13 cellular contexts compared by ENCODE assay signal in genomic region chr2:113850687-113851086, GRCh38.
"Had no signal": no experiment of that assay in that cellular context is flagged by ENCODE, and none has a peak within 500 bp of the region (broad histone marks: within the 10 kb centered on the region; RNA-seq: fewer than 3 reads in every experiment).

No MANE protein-coding gene starts in this region.

- H3K9ac ChIP-seq: parathyroid adenoma had no signal

- H3K4me1 ChIP-seq: breast epithelium, testis had no signal

- H3K36me3 ChIP-seq: breast epithelium had no signal

- H3K27me3 Mint-ChIP-seq: activated CD4-positive, alpha-beta memory T cell treated with anti-CD3 and anti-CD28 coated beads for 36 hours; activated naive CD8-positive, alpha-beta T cell; stimulated activated naive CD8-positive, alpha-beta T cell treated with anti-CD3 and anti-CD28 coated beads, Interleukin-15, Interleukin-2, amounts not matched to agents 100 ng/mL and 50 ng/mL, for 24 hours had no signal

- H3K4me3 ChIP-seq: breast epithelium, testis had no signal

- H3K36me3 Mint-ChIP-seq: mesothelial cell of epicardium had no signal

- H3K27ac Mint-ChIP-seq: activated CD4-positive, alpha-beta memory T cell treated with anti-CD3 and anti-CD28 coated beads for 36 hours; activated naive CD8-positive, alpha-beta T cell; mesothelial cell of epicardium; stimulated activated naive CD8-positive, alpha-beta T cell treated with anti-CD3 and anti-CD28 coated beads, Interleukin-15, Interleukin-2, amounts not matched to agents 100 ng/mL and 50 ng/mL, for 24 hours had no signal

- H3K27me3 ChIP-seq: breast epithelium, testis had no signal

- DNase-seq: activated CD4-positive, alpha-beta memory T cell treated with anti-CD3 and anti-CD28 coated beads for 36 hours; activated CD4-positive, alpha-beta T cell treated with anti-CD3 and anti-CD28 coated beads for 1 hour; activated gamma-delta T cell; activated T-cell treated with anti-CD3 and anti-CD28 coated beads, Interleukin-2, amount 50 U/mL, for 48 hours; aorta; stimulated activated CD4-positive, alpha-beta T cell treated with anti-CD3 and anti-CD28 coated beads, Interleukin-4, amount 100 ng/mL, for 24 hours; T-helper 2 cell; testis had no signal

- H3K9me3 ChIP-seq: breast epithelium, testis had no signal

- H3K4me3 Mint-ChIP-seq: activated CD4-positive, alpha-beta memory T cell treated with anti-CD3 and anti-CD28 coated beads for 36 hours; activated naive CD8-positive, alpha-beta T cell; mesothelial cell of epicardium; stimulated activated naive CD8-positive, alpha-beta T cell treated with anti-CD3 and anti-CD28 coated beads, Interleukin-15, Interleukin-2, amounts not matched to agents 100 ng/mL and 50 ng/mL, for 24 hours had no signal

- H3K27ac ChIP-seq: breast epithelium, parathyroid adenoma, testis had no signal
